In genomic region chr3:61618871-61619270, GRCh38 we compare ENCODE assay signal across 10 cellular contexts. TPM values are rescaled to one million over a fixed set of nuclear protein-coding genes. Genes with fewer than 3 reads are reported as not detected.
"Had no signal": no experiment of that assay in that cellular context is flagged by ENCODE, and none has a peak within 500 bp of the region (broad histone marks: within the 10 kb centered on the region; RNA-seq: fewer than 3 reads in every experiment).

No MANE protein-coding gene starts in this region.

- H3K4me2 ChIP-seq: KMS-11 had no signal

- H3K27ac ChIP-seq: HL-60, KMS-11 had no signal

- H3K4me1 Mint-ChIP-seq: IgD-negative memory B cell had no signal

- H3K4me3 Mint-ChIP-seq: IgD-negative memory B cell had no signal

- H3K4me3 ChIP-seq: K562 had no signal

- FAIRE-seq: HepG2, HTR-8/SVneo, K562 had no signal

- H3K27ac Mint-ChIP-seq: IgD-negative memory B cell had no signal

- H3K27me3 Mint-ChIP-seq: IgD-negative memory B cell had no signal

- H3K36me3 Mint-ChIP-seq: IgD-negative memory B cell had no signal

- H3K9ac ChIP-seq: KMS-11 had no signal

- ATAC-seq: HepG2, K562 had no signal

- DNase-seq: IMR-90, KBM-7, KG1 had no signal

RNA-seq across cellular contexts. Expression of gene PTPRG, which starts 57.5 kb away (rescaled TPM):
- total RNA-seq: HT-29 had no signal
- polyA plus RNA-seq: K562 had no signal
